ENCODE assay signal across 1 cellular context in genomic region chr17:18087610-18088491, GRCh38.
TF ChIP-seq lines count a peak whose summit lies in the region.

DRG2 (plus strand) TSS chr17:18087948; CDS start chr17:18088024, 76 bp downstream.

TF ChIP-seq in HepG2, 621 proteins besides CTCF, POLR2A, EP300 and RAD21 (continued from another document and continues in another):
- peak; percentile 83; the same call in 1 of the 2 replicates for TF ChIP-seq ZNF280D (CRISPR knock-in tag; IDR thresholded peaks at IDR 0.05)
- no peak for TF ChIP-seq ZKSCAN5 (CRISPR knock-in tag; IDR thresholded peaks at IDR 0.05)
- TF ChIP-seq CENPT (CRISPR knock-in tag; IDR thresholded peaks at IDR 0.05; ENCODE audit: low read depth): peak; percentile 72; the same call in 1 of the 2 replicates
- peak; percentile 78; the same call in 1 of the 2 replicates for TF ChIP-seq CENPBD1 (CRISPR knock-in tag; IDR thresholded peaks at IDR 0.05; ENCODE audit: borderline replicate concordance, low read depth)
- TF ChIP-seq PCBP1 (IDR thresholded peaks at IDR 0.05; ENCODE audit: borderline replicate concordance, low read depth, low read length): peak; percentile 88; the same call in 1 of the 2 replicates
- no peak for TF ChIP-seq TRIM24 (CRISPR knock-in tag; IDR thresholded peaks at IDR 0.05)
- TF ChIP-seq E2F1 (CRISPR knock-in tag; IDR thresholded peaks at IDR 0.05): peak; percentile 71
- no peak for TF ChIP-seq ZBTB7A (CRISPR knock-in tag; IDR thresholded peaks at IDR 0.05)
- peak; percentile 42; the same call in 1 of the 2 replicates for TF ChIP-seq ZNF766 (CRISPR knock-in tag; IDR thresholded peaks at IDR 0.05; ENCODE audit: borderline replicate concordance)
- no peak for TF ChIP-seq USF2 (IDR thresholded peaks at IDR 0.05; ENCODE audit: low read depth, low read length)
- TF ChIP-seq USF2 (CRISPR knock-in tag; IDR thresholded peaks at IDR 0.05; ENCODE audit: borderline replicate concordance): no peak
- TF ChIP-seq ZNF569 (CRISPR knock-in tag; IDR thresholded peaks at IDR 0.05; ENCODE audit: borderline replicate concordance): no peak
- TF ChIP-seq CSRNP2 (CRISPR knock-in tag; conservative IDR thresholded peaks at IDR 0.05; ENCODE audit: low read depth): no peak
- no peak for TF ChIP-seq GPBP1L1 (CRISPR knock-in tag; IDR thresholded peaks at IDR 0.05)
- peak; percentile 100 for TF ChIP-seq ZNF556 (CRISPR knock-in tag; IDR thresholded peaks at IDR 0.05; ENCODE audit: borderline replicate concordance)
- peak; percentile 94 for TF ChIP-seq HOXD1 (CRISPR knock-in tag; IDR thresholded peaks at IDR 0.05)
- TF ChIP-seq DZIP1 (CRISPR knock-in tag; IDR thresholded peaks at IDR 0.05): 0 out of 2 replicates have a peak, but pooled peaks have one; percentile 45
- TF ChIP-seq ZNF142 (CRISPR knock-in tag; IDR thresholded peaks at IDR 0.05): no peak
- TF ChIP-seq KLF6 (CRISPR knock-in tag; IDR thresholded peaks at IDR 0.05): no peak; the same call in 1 of the 2 replicates
- peak; percentile 55; the same call in 1 of the 2 replicates for TF ChIP-seq ZNF446 (CRISPR knock-in tag; IDR thresholded peaks at IDR 0.05)
- no peak for TF ChIP-seq XBP1 (CRISPR knock-in tag; IDR thresholded peaks at IDR 0.05)
- TF ChIP-seq ARID5B (CRISPR knock-in tag; IDR thresholded peaks at IDR 0.05): peak; percentile 84
- peak; percentile 92 for TF ChIP-seq ZNF781 (CRISPR knock-in tag; IDR thresholded peaks at IDR 0.05; ENCODE audit: borderline replicate concordance, not compliant biosample characterization)
- TF ChIP-seq TERF1 (CRISPR knock-in tag; IDR thresholded peaks at IDR 0.05): no peak
- peak; percentile 85 for TF ChIP-seq TAF1 (CRISPR knock-in tag; IDR thresholded peaks at IDR 0.05)
- no peak for TF ChIP-seq ZNF30 (CRISPR knock-in tag; IDR thresholded peaks at IDR 0.05)
- TF ChIP-seq REL (CRISPR knock-in tag; conservative IDR thresholded peaks at IDR 0.05): 0 out of 2 replicates have a peak, but pooled peaks have one; percentile 64
